Comparison of ENCODE assay signal across 2 cellular contexts in genomic region chr9:136505406-136506403, GRCh38.
A peak's percentile ranks its signal among the peaks of the same experiment; 100 is the strongest.
TF ChIP-seq lines count a peak whose summit lies in the region.

No MANE protein-coding gene starts in this region.

TF ChIP-seq in HEK293, 187 proteins besides CTCF, POLR2A, EP300 and RAD21:
- peak; percentile 40; the same call in 1 of the 2 replicates for TF ChIP-seq GLIS2 (tag by site-specific recombination; IDR thresholded peaks at IDR 0.05)
- TF ChIP-seq, protein P1, sequence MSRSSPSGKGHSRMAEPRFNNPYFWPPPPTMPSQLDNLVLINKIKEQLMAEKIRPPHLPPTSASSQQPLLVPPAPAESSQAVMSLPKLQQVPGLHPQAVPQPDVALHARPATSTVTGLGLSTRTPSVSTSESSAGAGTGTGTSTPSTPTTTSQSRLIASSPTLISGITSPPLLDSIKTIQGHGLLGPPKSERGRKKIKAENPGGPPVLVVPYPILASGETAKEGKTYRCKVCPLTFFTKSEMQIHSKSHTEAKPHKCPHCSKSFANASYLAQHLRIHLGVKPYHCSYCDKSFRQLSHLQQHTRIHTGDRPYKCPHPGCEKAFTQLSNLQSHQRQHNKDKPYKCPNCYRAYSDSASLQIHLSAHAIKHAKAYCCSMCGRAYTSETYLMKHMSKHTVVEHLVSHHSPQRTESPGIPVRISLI (tag by site-specific recombination; IDR thresholded peaks at IDR 0.05), result no peak

TF ChIP-seq in K562, 482 proteins besides CTCF, POLR2A, EP300 and RAD21:
- TF ChIP-seq POLR2G (IDR thresholded peaks at IDR 0.05; ENCODE audit: low read depth, low read length), result 0 out of 2 replicates have a peak, but pooled peaks have one; percentile 10
- no peak for TF ChIP-seq HMG20A (CRISPR knock-in tag; conservative IDR thresholded peaks at IDR 0.05)
- no peak for TF ChIP-seq MED1 (CRISPR knock-in tag; IDR thresholded peaks at IDR 0.05; ENCODE audit: borderline replicate concordance)
- no peak for TF ChIP-seq KLF10 (CRISPR knock-in tag; IDR thresholded peaks at IDR 0.05)
- TF ChIP-seq NR0B1 (IDR thresholded peaks at IDR 0.05; ENCODE audit: partially characterized antibody), result no peak
- TF ChIP-seq KLF13 (tag; IDR thresholded peaks at IDR 0.05; ENCODE audit: borderline replicate concordance, low read depth), result no peak
- TF ChIP-seq STAT5A (IDR thresholded peaks at IDR 0.05; ENCODE audit: borderline replicate concordance, low read length), result no peak
- no peak for TF ChIP-seq GATAD2A (IDR thresholded peaks at IDR 0.05)
- TF ChIP-seq DDX20 (tag; IDR thresholded peaks at IDR 0.05; ENCODE audit: low read depth), result no peak
